Comparison of ENCODE assay signal across 9 cellular contexts in genomic region chr20:45164906-45165305, GRCh38. TPM values are rescaled to one million over a fixed set of nuclear protein-coding genes. Genes with fewer than 3 reads are reported as not detected.
"Had no signal": no experiment of that assay in that cellular context is flagged by ENCODE, and none has a peak within 500 bp of the region (broad histone marks: within the 10 kb centered on the region; RNA-seq: fewer than 3 reads in every experiment).

No MANE protein-coding gene starts in this region.

- FAIRE-seq: G401.6, GM12878, GM12891, GM12892, GM18507, GM19239 had no signal

- H3K4me3 ChIP-seq: GM12878 had no signal

- ATAC-seq: GM12878 had no signal

- DNase-seq: GDM1, GF-D8 had no signal

RNA-seq across cellular contexts. Expression of gene PI3, which starts 9.8 kb away (rescaled TPM):
- total RNA-seq: G401, GM12878 had no signal
- polyA plus RNA-seq: GM12878 had no signal

RNA-seq across cellular contexts. Expression of gene WFDC12, which starts 40.6 kb away (rescaled TPM):
- total RNA-seq: G401, GM12878 had no signal
- polyA plus RNA-seq: GM12878 had no signal

RNA-seq across cellular contexts. Expression of gene SEMG1, which starts 41.9 kb away (rescaled TPM):
- total RNA-seq: G401, GM12878 had no signal
- polyA plus RNA-seq: GM12878 had no signal

RNA-seq across cellular contexts. Expression of gene WFDC5, which starts 49.9 kb away (rescaled TPM):
- total RNA-seq: G401, GM12878 had no signal

RNA-seq across cellular contexts. Expression of gene SEMG2, which starts 56.3 kb away (rescaled TPM):
- total RNA-seq: G401, GM12878 had no signal
- polyA plus RNA-seq: GM12878 had no signal
